Comparison of ENCODE assay signal across 23 cellular contexts in the genomic region with DNA sequence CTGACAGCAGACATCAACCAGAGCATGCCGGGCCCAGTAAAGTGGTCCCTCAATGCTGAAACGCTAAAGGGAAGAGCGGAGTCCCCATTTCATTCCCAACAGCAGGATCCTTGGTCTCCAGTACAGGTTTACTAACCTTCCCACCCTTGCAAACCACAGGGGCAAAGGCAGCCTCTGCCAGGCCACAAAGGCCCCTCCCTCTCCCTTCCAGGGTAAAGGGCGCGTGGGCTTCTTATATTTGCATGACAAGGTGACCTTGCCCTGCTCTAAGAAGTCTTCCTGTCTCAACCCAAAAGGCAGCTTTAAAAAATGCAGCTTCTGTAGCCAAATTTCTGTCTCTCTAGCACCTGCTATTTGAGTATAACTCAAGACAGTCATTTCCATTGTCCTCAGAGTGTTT.
DNase-seq lines count a peak whose midpoint lies in the region; ATAC-seq, FAIRE-seq and TF ChIP-seq lines count a peak whose summit lies in the region.
"Had no signal": no experiment of that assay in that cellular context is flagged by ENCODE, and none has a peak within 500 bp of the region (broad histone marks: within the 10 kb centered on the region; RNA-seq: fewer than 3 reads in every experiment).

No MANE protein-coding gene starts in this region.

- H3K9me3 Mint-ChIP-seq in H9, result 0 out of 5 replicates have a peak, but pooled peaks cover 0 to 2% of the 10 kb centered on the region in 2 experiments
- no peaks in the 10 kb centered on the region for H3K9me3 Mint-ChIP-seq in stimulated activated memory B cell treated with anti-CD40 and anti-IgM and Interleukin-4, amounts not matched to agents 10 μg/mL and 1 μg/mL and 100 μg/mL, for 72 hours
- H3K9me3 Mint-ChIP-seq: HFFc6 had no signal

- H3K27ac Mint-ChIP-seq in H9, result no peak overlapping the region
- H3K27ac Mint-ChIP-seq in stimulated activated memory B cell treated with anti-CD40 and anti-IgM and Interleukin-4, amounts not matched to agents 10 μg/mL and 1 μg/mL and 100 μg/mL, for 72 hours, result no peak overlapping the region
- H3K27ac Mint-ChIP-seq: CD4-positive, CD25-positive, alpha-beta regulatory T cell; CD8-positive, alpha-beta memory T cell; HFFc6 had no signal

- H4K5ac ChIP-seq in H9 (ENCODE audit: insufficient read length, low read depth, low read length) (no peak overlapping the region), H1 (ENCODE audit: insufficient read length, low read depth, low read length) (no peak overlapping the region)

- H3K23ac ChIP-seq in H9 (ENCODE audit: insufficient read length, low read depth, low read length), result no peak overlapping the region
- H3K23ac ChIP-seq in H1 (ENCODE audit: insufficient read length), result no peak overlapping the region

- CTCF ChIA-PET in H1 (lab: Charles Lee; ENCODE audit: partially characterized antibody), result interaction anchor here (0.6 to 1.6 kb wide), 2 partner anchors 63 to 306 kb away, joined by 3 read pairs; no protein-coding TSS in a partner anchor

- no peak for TF ChIP-seq POLR2A in H1 (IDR thresholded peaks at IDR 0.05; ENCODE audit: control extremely low read depth in 1 of 2, low read depth in 2 of 2, low read length in 2 of 2)

- TF ChIP-seq EP300 in H1 (IDR thresholded peaks at IDR 0.05; ENCODE audit: borderline replicate concordance in 1 of 2, low read depth in 2 of 2, low read length in 2 of 2), result no peak

- H2BK5ac ChIP-seq in H9 (ENCODE audit: insufficient read length, low read length), result no peak overlapping the region
- no peak overlapping the region for H2BK5ac ChIP-seq in H1 (ENCODE audit: low read depth, low read length)

- no peak for FAIRE-seq in H1 (lab: Jason Lieb, UNC)
- FAIRE-seq: A204.1, GM12878, HTR-8/SVneo, K562 had no signal

- no peak overlapping the region for H3K4me3 Mint-ChIP-seq in H9
- no peak overlapping the region for H3K4me3 Mint-ChIP-seq in stimulated activated memory B cell treated with anti-CD40 and anti-IgM and Interleukin-4, amounts not matched to agents 10 μg/mL and 1 μg/mL and 100 μg/mL, for 72 hours
- H3K4me3 Mint-ChIP-seq: CD4-positive, CD25-positive, alpha-beta regulatory T cell; CD8-positive, alpha-beta memory T cell; HFFc6 had no signal

- H2AK5ac ChIP-seq in H9 (ENCODE audit: insufficient read length, low read length), result no peak overlapping the region
- H2AK5ac ChIP-seq in H1 (ENCODE audit: low read depth, low read length), result no peak overlapping the region

- H2AFZ ChIP-seq in H9 (ENCODE audit: low read length) (no peak overlapping the region), H1 (ENCODE audit: low read length) (peak overlapping the region; percentile 72)

- H3K18ac ChIP-seq in H9 (ENCODE audit: insufficient read length, low read depth, low read length), result no peak overlapping the region
- H3K18ac ChIP-seq in H1 (ENCODE audit: extremely low read depth, low read length), result no peak overlapping the region

- H2BK12ac ChIP-seq in H9 (ENCODE audit: insufficient read length, low read depth, low read length) (no peak overlapping the region), H1 (ENCODE audit: low read depth, low read length) (no peak overlapping the region)

- no peak overlapping the region for H3K4me3 ChIP-seq in H1 (ENCODE audit: extremely low read depth in 1 of 4, insufficient read depth in 2 of 4, low read depth in 3 of 4, low read length in 4 of 4)
- H3K4me3 ChIP-seq: GM12878, K562 had no signal

- no peak for TF ChIP-seq RAD21 in H1 (IDR thresholded peaks at IDR 0.05 in 1 of 2, conservative IDR thresholded peaks at IDR 0.05 in 1 of 2; ENCODE audit: low read depth in 2 of 2, low read length in 2 of 2)

- H3K4me1 Mint-ChIP-seq in H9, result peaks cover 9% of the 10 kb centered on the region in 2 experiments
- H3K4me1 Mint-ChIP-seq in stimulated activated memory B cell treated with anti-CD40 and anti-IgM and Interleukin-4, amounts not matched to agents 10 μg/mL and 1 μg/mL and 100 μg/mL, for 72 hours, result no peaks in the 10 kb centered on the region
- H3K4me1 Mint-ChIP-seq: CD4-positive, CD25-positive, alpha-beta regulatory T cell had no signal

- H2BK120ac ChIP-seq in H9 (ENCODE audit: low read depth, low read length, poor library complexity, severe bottlenecking) (no peak overlapping the region), H1 (replicated peaks; ENCODE audit: low read depth, low read length) (no peak overlapping the region)

- H3K9me3 ChIP-seq in H9 (ENCODE audit: control insufficient read depth, low read depth, low read length) (no peaks in the 10 kb centered on the region), H1 (ENCODE audit: insufficient read depth in 2 of 2, low read depth in 1 of 2, low read length in 1 of 2) (0 out of 4 replicates have a peak, but pooled peaks cover 0 to 2% of the 10 kb centered on the region in 2 experiments)
- H3K9me3 ChIP-seq: BE2C had no signal

- WGBS in H9 (ENCODE audit: extremely low coverage, insufficient read length, low lambda C conversion rate), result no CpG with 5 or more reads among the region's 5 CpGs
- WGBS in H1 (ENCODE audit: extremely low coverage in 1 of 2, insufficient coverage in 1 of 2, insufficient read length in 1 of 2, insufficient replicate concordance in 2 of 2, low coverage in 1 of 2, low lambda C conversion rate in 2 of 2, missing lambda C conversion rate in 1 of 2), 2 experiments, result 64% methylated on average over 5 of the region's 5 CpGs; no CpG with 5 or more reads in 1 of the 2 experiments

- ATAC-seq in stimulated activated memory B cell treated with anti-CD40 and anti-IgM and Interleukin-4, amounts not matched to agents 10 μg/mL and 1 μg/mL and 100 μg/mL, for 72 hours, result no peak
- ATAC-seq in GM18498 (IDR thresholded peaks at IDR 0.05; ENCODE audit: unreplicated experiment), result no peak
- ATAC-seq: GM12878, HCT116, K562 had no signal

- H4K91ac ChIP-seq in H9 (ENCODE audit: insufficient read length, low read depth, low read length) (no peak overlapping the region), H1 (replicated peaks; ENCODE audit: insufficient read length, low read length) (no peak overlapping the region)

- H3K27ac ChIP-seq in H9 (ENCODE audit: insufficient read length, low read depth, low read length), result no peak overlapping the region
- H3K27ac ChIP-seq in H1 (ENCODE audit: low read depth, low read length), result no peak overlapping the region

- H3K14ac ChIP-seq in H9 (ENCODE audit: insufficient read depth, low read length) (no peak overlapping the region), H1 (ENCODE audit: insufficient read length) (no peak overlapping the region)

- TF ChIP-seq CTCF in H9 (conservative IDR thresholded peaks at IDR 0.05) (no peak), H1 (IDR thresholded peaks at IDR 0.05; ENCODE audit: control extremely low read depth in 1 of 3, insufficient read depth in 1 of 3, low read depth in 1 of 3, low read length in 3 of 3) (no peak)

- no peak overlapping the region for H2BK15ac ChIP-seq in H9 (ENCODE audit: low read depth, low read length)
- H2BK15ac ChIP-seq in H1 (ENCODE audit: low read length), result no peak overlapping the region

- H3K79me1 ChIP-seq in H9 (ENCODE audit: insufficient read depth, low read depth, low read length, poor library complexity, severe bottlenecking) (no peaks in the 10 kb centered on the region), H1 (ENCODE audit: low read depth, low read length) (no peaks in the 10 kb centered on the region)

- H3K79me2 ChIP-seq in H9 (ENCODE audit: insufficient read depth, low read length), result no peaks in the 10 kb centered on the region
- no peaks in the 10 kb centered on the region for H3K79me2 ChIP-seq in H1 (ENCODE audit: control insufficient read depth in 1 of 2, insufficient read depth in 2 of 2, low read length in 2 of 2)

- H3K27me3 Mint-ChIP-seq in H9 (ENCODE audit: low read depth), result peaks cover 1% of the 10 kb centered on the region; the same call in 1 of the 2 replicates
- H3K27me3 Mint-ChIP-seq in stimulated activated memory B cell treated with anti-CD40 and anti-IgM and Interleukin-4, amounts not matched to agents 10 μg/mL and 1 μg/mL and 100 μg/mL, for 72 hours, result no peaks in the 10 kb centered on the region

- no peak overlapping the region for H3K9ac ChIP-seq in H9 (ENCODE audit: extremely low read depth, insufficient read length, low read length)
- no peak overlapping the region for H3K9ac ChIP-seq in H1 (replicated peaks in 1 of 4; ENCODE audit: extremely low read depth in 1 of 4, low read depth in 3 of 4, low read length in 3 of 4)

- H3K4ac ChIP-seq in H9 (ENCODE audit: low read depth, low read length) (no peak overlapping the region), H1 (replicated peaks; ENCODE audit: insufficient read length, low read depth, low read length) (no peak overlapping the region)

- H4K8ac ChIP-seq in H9 (replicated peaks; ENCODE audit: insufficient read length, low read depth, low read length) (no peak overlapping the region), H1 (ENCODE audit: extremely low read depth, insufficient read depth, low read length) (no peak overlapping the region; the same call in 1 of the 2 replicates)

- no peaks in the 10 kb centered on the region for H3K36me3 Mint-ChIP-seq in H9 (ENCODE audit: insufficient read depth in 1 of 3, low read depth in 3 of 3)
- H3K36me3 Mint-ChIP-seq in stimulated activated memory B cell treated with anti-CD40 and anti-IgM and Interleukin-4, amounts not matched to agents 10 μg/mL and 1 μg/mL and 100 μg/mL, for 72 hours, result no peaks in the 10 kb centered on the region
- H3K36me3 Mint-ChIP-seq: CD4-positive, CD25-positive, alpha-beta regulatory T cell had no signal

- H3K4me1 ChIP-seq in H9 (ENCODE audit: insufficient read depth, low read length) (peaks cover 5% of the 10 kb centered on the region; the same call in 1 of the 2 replicates), H1 (replicated peaks in 1 of 4; ENCODE audit: control insufficient read depth in 3 of 4, insufficient read depth in 4 of 4, low read length in 3 of 4) (peaks cover 3 to 9% (median 7%) of the 10 kb centered on the region in 4 experiments; a peak in 6 of 7 replicates)

- H3K56ac ChIP-seq in H9 (ENCODE audit: insufficient read length, low read depth, low read length) (no peak overlapping the region), H1 (replicated peaks; ENCODE audit: insufficient read length, low read depth, low read length) (no peak overlapping the region)

- H2BK20ac ChIP-seq in H9 (ENCODE audit: low read depth, low read length, poor library complexity, severe bottlenecking) (no peak overlapping the region), H1 (ENCODE audit: low read length) (0 out of 2 replicates have a peak overlapping the region, but pooled peaks have one; percentile 2)

- DNase-seq in H9 (peak; percentile 38), H1 (ENCODE audit: low read depth in 1 of 2, low spot score in 2 of 2) (no peak), iPS-NIHi7 (ENCODE audit: extremely low spot score) (peak; percentile 48)
- DNase-seq in activated CD4-positive, alpha-beta T cell treated with anti-CD3 and anti-CD28 coated beads, Interleukin-2, amount 50 U/mL, for 48 hours, result no peak
- DNase-seq: ACHN; BE2C; C1 segment of cervical spinal cord; CD4-positive, CD25-positive, alpha-beta regulatory T cell; CD8-positive, alpha-beta memory T cell; COR-L47; DMS 273 treated with DMSO at 0.1 percent for 48 hours; DMS53; DND-41; EL; HFFc6; IMR-90 had no signal

- H3T11ph ChIP-seq in H9 (ENCODE audit: low read length), result no peak overlapping the region

- POLR2A ChIA-PET in H1 (lab: Charles Lee; ENCODE audit: partially characterized antibody), result no interaction called here

- H3K36me3 ChIP-seq in H1 (ENCODE audit: control insufficient read depth in 2 of 4, insufficient read depth in 4 of 4, low read length in 3 of 4), result no peaks in the 10 kb centered on the region
- H3K36me3 ChIP-seq: BE2C had no signal

- no peaks in the 10 kb centered on the region for H3K23me2 ChIP-seq in H9 (ENCODE audit: insufficient read length, low read depth, low read length, poor library complexity, severe bottlenecking)
- no peaks in the 10 kb centered on the region for H3K23me2 ChIP-seq in H1 (ENCODE audit: low read depth, low read length)

- H4K20me1 ChIP-seq in H9 (ENCODE audit: control insufficient read depth, insufficient read depth, insufficient read length) (no peaks in the 10 kb centered on the region), H1 (replicated peaks in 1 of 2; ENCODE audit: control insufficient read depth in 1 of 2, insufficient read depth in 2 of 2, low read length in 2 of 2) (no peaks in the 10 kb centered on the region)

- H3K27me3 ChIP-seq in H9 (ENCODE audit: insufficient read depth, low read length) (no peaks in the 10 kb centered on the region), H1 (replicated peaks in 1 of 4; ENCODE audit: control insufficient read depth in 3 of 4, extremely low read depth in 1 of 4, insufficient read depth in 3 of 4, low read length in 3 of 4) (no peaks in the 10 kb centered on the region)
- H3K27me3 ChIP-seq: BE2C had no signal

- no peak overlapping the region for H3K4me2 ChIP-seq in H9 (ENCODE audit: insufficient read depth, insufficient read length, low read length)
- peak overlapping the region in 1 of 2 experiments; percentile 0; a peak in 1 of 4 replicates for H3K4me2 ChIP-seq in H1 (ENCODE audit: insufficient read depth in 1 of 2, low read depth in 2 of 2, low read length in 2 of 2)

Comparison
In these comparisons a context has a peak if more than half of its experiments do, and no peak if none do; other contexts are left out.
1. DNase-seq: peak in H9 (single experiment) and iPS-NIHi7 (single experiment); none in H1 (0 of 2) and activated CD4-positive, alpha-beta T cell treated with anti-CD3 and anti-CD28 coated beads, Interleukin-2, amount 50 U/mL, for 48 hours (0 of 2).